Comparison of ENCODE assay signal across 17 cellular contexts in the genomic region with DNA sequence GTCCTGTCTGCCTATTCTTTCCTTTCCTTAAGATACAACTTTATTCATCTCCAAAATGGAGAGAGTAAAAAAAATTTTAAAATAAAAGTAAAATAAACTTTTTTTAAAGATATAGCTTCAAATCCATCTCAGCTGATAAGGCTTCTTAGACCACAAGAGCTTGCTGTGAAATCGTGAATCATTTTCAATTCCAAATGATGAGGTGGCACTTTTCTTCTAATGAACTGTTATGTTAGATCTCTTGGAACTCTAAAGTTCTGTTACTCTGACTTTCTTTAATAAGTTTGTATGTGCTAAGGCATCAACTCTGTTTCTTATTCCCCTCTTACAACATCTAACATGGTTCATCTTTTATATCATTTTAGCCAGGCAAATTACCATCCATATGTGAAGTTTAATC. TPM values are rescaled to one million over a fixed set of nuclear protein-coding genes. Genes with fewer than 3 reads are reported as not detected.
DNase-seq lines count a peak whose midpoint lies in the region; TF ChIP-seq lines count a peak whose summit lies in the region.
"Had no signal": no experiment of that assay in that cellular context is flagged by ENCODE, and none has a peak within 500 bp of the region (broad histone marks: within the 10 kb centered on the region; RNA-seq: fewer than 3 reads in every experiment).

No MANE protein-coding gene starts in this region.

- CTCF ChIA-PET in activated naive CD4-positive, alpha-beta T cell treated with anti-CD3 and anti-CD28 coated beads for 36 hours (lab: Charles Lee): interaction anchor here (1.2 kb wide), 1 partner anchor 16 kb away, joined by 4 read pairs; no protein-coding TSS in a partner anchor

- no peaks in the 10 kb centered on the region for H3K9me3 Mint-ChIP-seq in activated naive CD4-positive, alpha-beta T cell treated with anti-CD3 and anti-CD28 coated beads, Interleukin-2, amount 50 U/mL, for 24 hours
- no peaks in the 10 kb centered on the region for H3K9me3 Mint-ChIP-seq in activated naive CD4-positive, alpha-beta T cell treated with anti-CD3 and anti-CD28 coated beads for 36 hours
- H3K9me3 Mint-ChIP-seq: activated naive CD4-positive, alpha-beta T cell treated with anti-CD3 and anti-CD28 coated beads, Interleukin-2, amount 10 ng/mL, durations not matched to agents 7 days and 5 days; CD8-positive, alpha-beta memory T cell; central memory CD8-positive, alpha-beta T cell had no signal

- H3K27me3 ChIP-seq in skeletal muscle tissue (ENCODE audit: control insufficient read depth in 3 of 3, insufficient read depth in 3 of 3, low read length in 3 of 3): no peaks in the 10 kb centered on the region

- TF ChIP-seq CTCF in fibroblast of the aortic adventitia (IDR thresholded peaks at IDR 0.05; ENCODE audit: insufficient read depth, low read length): no peak

- no peak for DNase-seq in activated naive CD4-positive, alpha-beta T cell treated with anti-CD3 and anti-CD28 coated beads for 36 hours
- DNase-seq in amniotic epithelial cell (ENCODE audit: low read depth) (peak; percentile 66), fibroblast of the aortic adventitia (ENCODE audit: low read depth) (peak; percentile 50), HPDE6-E6E7 (ENCODE audit: extremely low spot score) (no peak), HuH-7 (ENCODE audit: low spot score) (no peak), NCI-H2227 (lab: John Stamatoyannopoulos, UW; ENCODE audit: unreplicated experiment) (no peak)
- DNase-seq: 8988T; activated naive CD4-positive, alpha-beta T cell treated with anti-CD3 and anti-CD28 coated beads, Interleukin-2, amount 10 ng/mL, durations not matched to agents 7 days and 5 days; CD8-positive, alpha-beta memory T cell; Kasumi-1; NCI-H1694 treated with DMSO at 0.1 percent for 48 hours; NCI-H524 treated with DMSO at 0.1 percent for 48 hours; PC-3 had no signal

- H3K36me3 ChIP-seq in skeletal muscle tissue (ENCODE audit: control insufficient read depth in 3 of 3, insufficient read depth in 3 of 3, low read length in 3 of 3): no peaks in the 10 kb centered on the region

- peak overlapping the region; percentile 16 for H3K4me3 Mint-ChIP-seq in activated naive CD4-positive, alpha-beta T cell treated with anti-CD3 and anti-CD28 coated beads, Interleukin-2, amount 50 U/mL, for 24 hours
- no peak overlapping the region for H3K4me3 Mint-ChIP-seq in activated naive CD4-positive, alpha-beta T cell treated with anti-CD3 and anti-CD28 coated beads for 36 hours
- H3K4me3 Mint-ChIP-seq: activated naive CD4-positive, alpha-beta T cell treated with anti-CD3 and anti-CD28 coated beads, Interleukin-2, amount 10 ng/mL, durations not matched to agents 7 days and 5 days; central memory CD8-positive, alpha-beta T cell had no signal

- intact Hi-C loops in activated naive CD4-positive, alpha-beta T cell treated with anti-CD3 and anti-CD28 coated beads for 36 hours (cut with micrococcal nuclease): loop anchor here (10.0 kb wide), 3 partner anchors 126 to 1976 kb away; a partner anchor contains a TSS

- H3K9ac ChIP-seq in skeletal muscle tissue (ENCODE audit: low read depth in 1 of 3, low read length in 3 of 3): peak overlapping the region; percentile 46 to 63 (median 54)

- H3K4me3 ChIP-seq in fibroblast of the aortic adventitia (ENCODE audit: low read depth, low read length) (peak overlapping the region; percentile 18), skeletal muscle tissue (ENCODE audit: low read length in 3 of 3) (peak overlapping the region in 1 of 3 donors; percentile 28)

- H3K4me1 ChIP-seq in skeletal muscle tissue (ENCODE audit: control insufficient read depth in 3 of 3, insufficient read depth in 3 of 3, low read length in 3 of 3): peaks cover 24 to 30% (median 29%) of the 10 kb centered on the region in 3 donors

- no peaks in the 10 kb centered on the region for H3K9me3 ChIP-seq in skeletal muscle tissue (ENCODE audit: control insufficient read depth in 3 of 3, low read length in 3 of 3)

- no peak overlapping the region for H3K27ac Mint-ChIP-seq in activated naive CD4-positive, alpha-beta T cell treated with anti-CD3 and anti-CD28 coated beads, Interleukin-2, amount 50 U/mL, for 24 hours
- no peak overlapping the region for H3K27ac Mint-ChIP-seq in activated naive CD4-positive, alpha-beta T cell treated with anti-CD3 and anti-CD28 coated beads for 36 hours
- H3K27ac Mint-ChIP-seq: activated naive CD4-positive, alpha-beta T cell treated with anti-CD3 and anti-CD28 coated beads, Interleukin-2, amount 10 ng/mL, durations not matched to agents 7 days and 5 days had no signal

- peaks cover 4% of the 10 kb centered on the region for H3K36me3 Mint-ChIP-seq in activated naive CD4-positive, alpha-beta T cell treated with anti-CD3 and anti-CD28 coated beads, Interleukin-2, amount 50 U/mL, for 24 hours
- H3K36me3 Mint-ChIP-seq in activated naive CD4-positive, alpha-beta T cell treated with anti-CD3 and anti-CD28 coated beads for 36 hours (ENCODE audit: low read depth): peaks cover 5% of the 10 kb centered on the region

- peak overlapping the region; percentile 96 for H3K27ac ChIP-seq in skeletal muscle tissue (ENCODE audit: low read depth, low read length)
- H3K27ac ChIP-seq: HL-60 had no signal

- no peaks in the 10 kb centered on the region for H3K27me3 Mint-ChIP-seq in activated naive CD4-positive, alpha-beta T cell treated with anti-CD3 and anti-CD28 coated beads, Interleukin-2, amount 50 U/mL, for 24 hours
- no peaks in the 10 kb centered on the region for H3K27me3 Mint-ChIP-seq in activated naive CD4-positive, alpha-beta T cell treated with anti-CD3 and anti-CD28 coated beads for 36 hours (ENCODE audit: low read depth)
- H3K27me3 Mint-ChIP-seq: activated naive CD4-positive, alpha-beta T cell treated with anti-CD3 and anti-CD28 coated beads, Interleukin-2, amount 10 ng/mL, durations not matched to agents 7 days and 5 days; CD8-positive, alpha-beta memory T cell; central memory CD8-positive, alpha-beta T cell had no signal

- peaks cover 65% of the 10 kb centered on the region for H3K4me1 Mint-ChIP-seq in activated naive CD4-positive, alpha-beta T cell treated with anti-CD3 and anti-CD28 coated beads, Interleukin-2, amount 50 U/mL, for 24 hours
- H3K4me1 Mint-ChIP-seq in activated naive CD4-positive, alpha-beta T cell treated with anti-CD3 and anti-CD28 coated beads for 36 hours (ENCODE audit: low read depth): peaks cover 39% of the 10 kb centered on the region

RNA-seq across cellular contexts. Expression of a gene that starts 4.5 kb away (rescaled TPM):
- total RNA-seq in activated naive CD4-positive, alpha-beta T cell treated with anti-CD3 and anti-CD28 coated beads for 36 hours: 10 to 100 TPM; 45.0 to 45.5 TPM
- total RNA-seq in fibroblast of the aortic adventitia (ENCODE audit: low replicate concordance) (85.3 and 89.5 TPM in 2 replicates), skeletal muscle tissue (57.9 TPM)

Comparison
In these comparisons a context has a peak if more than half of its experiments do, and no peak if none do; other contexts are left out.
1. DNase-seq: peak in amniotic epithelial cell (single experiment) and fibroblast of the aortic adventitia (single experiment); none in activated naive CD4-positive, alpha-beta T cell treated with anti-CD3 and anti-CD28 coated beads for 36 hours (single experiment), HPDE6-E6E7 (single experiment), HuH-7 (single experiment) and NCI-H2227 (single experiment).